Comparison of ENCODE assay signal across 27 cellular contexts in the genomic region with DNA sequence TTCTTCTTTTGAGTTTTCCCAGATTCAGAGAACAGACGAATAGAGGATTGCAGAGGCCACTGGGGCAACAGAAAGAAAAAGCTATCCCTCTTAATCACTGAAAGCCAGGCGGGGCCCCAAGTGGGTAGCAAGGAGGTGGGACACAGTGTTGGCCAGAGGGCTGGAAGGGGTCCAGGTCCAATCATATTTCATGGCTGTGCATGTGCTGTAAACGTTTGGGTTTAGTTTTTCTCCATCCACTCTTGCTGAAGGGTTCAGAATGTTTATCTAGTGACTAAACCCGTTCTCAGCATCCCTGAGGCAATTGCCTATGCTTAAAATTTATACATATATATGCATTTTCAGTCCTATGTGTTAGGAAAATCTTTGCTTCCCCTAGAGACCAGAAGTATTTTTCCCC.
DNase-seq lines count a peak whose midpoint lies in the region; ATAC-seq, FAIRE-seq and TF ChIP-seq lines count a peak whose summit lies in the region.
"Had no signal": no experiment of that assay in that cellular context is flagged by ENCODE, and none has a peak within 500 bp of the region (broad histone marks: within the 10 kb centered on the region; RNA-seq: fewer than 3 reads in every experiment).

No MANE protein-coding gene starts in this region.

- no peaks in the 10 kb centered on the region for H4K20me1 ChIP-seq in hepatocyte (ENCODE audit: insufficient read depth, poor library complexity, severe bottlenecking)
- H4K20me1 ChIP-seq: BLaER1 had no signal

- H3K36me3 ChIP-seq in bronchial epithelial cell (ENCODE audit: control insufficient read depth, insufficient read depth, low read length) (no peaks in the 10 kb centered on the region), hepatocyte (replicated peaks; ENCODE audit: insufficient read depth, low read depth) (no peaks in the 10 kb centered on the region)
- H3K36me3 ChIP-seq: BLaER1, ovary, Peyer's patch, thoracic aorta had no signal

- H3K9me3 ChIP-seq in hepatocyte (ENCODE audit: low read depth) = no peaks in the 10 kb centered on the region
- H3K9me3 ChIP-seq: BLaER1, Caco-2, ovary, Peyer's patch, thoracic aorta had no signal

- H3K4me3 ChIP-seq in bronchial epithelial cell (ENCODE audit: low read depth, low read length) (no peak overlapping the region), hepatocyte (no peak overlapping the region)
- H3K4me3 ChIP-seq: BLaER1, ovary, Peyer's patch, thoracic aorta had no signal

- DNase-seq in ELR (ENCODE audit: low read depth) = peak; percentile 28
- peak; percentile 6 for DNase-seq in NCI-H226
- DNase-seq in bronchial epithelial cell (ENCODE audit: low read depth) = peak; percentile 69
- peak; percentile 19 for DNase-seq in hepatocyte (ENCODE audit: low spot score)
- DNase-seq in ecto neural progenitor cell (ENCODE audit: low spot score) = no peak
- DNase-seq in activated gamma-delta T cell treated with Interleukin-2 at 50 U/mL for 16 hours = no peak
- DNase-seq: activated CD4-positive, alpha-beta T cell treated with anti-CD3 and anti-CD28 coated beads for 48 hours; activated naive CD4-positive, alpha-beta T cell treated with Interleukin-2 at 50 U/mL for 16 hours; activated T-cell treated with anti-CD3 and anti-CD28 coated beads, Interleukin-2, amount 50 U/mL, for 24 hours; Caco-2; islet precursor cell; Karpas-422; natural killer cell; NCI-H1048; NCI-H1694 treated with DMSO at 0.1 percent for 48 hours; NCI-H2171 treated with DMSO at 0.1 percent for 48 hours; NCI-H524 treated with DMSO at 0.1 percent for 48 hours; ovary; Peyer's patch; stimulated activated CD4-positive, alpha-beta T cell treated with anti-CD3 and anti-CD28 coated beads, Interleukin-4, amount 100 ng/mL, for 24 hours; stimulated activated naive B cell treated with anti-CD40 and anti-IgM and Interleukin-4, amounts not matched to agents 10 μg/mL and 1 μg/mL and 100 μg/mL, for 72 hours had no signal

- H3K27me3 ChIP-seq in bronchial epithelial cell (ENCODE audit: control insufficient read depth, insufficient read depth, low read length) (no peaks in the 10 kb centered on the region), hepatocyte (no peaks in the 10 kb centered on the region)
- H3K27me3 ChIP-seq: BLaER1, ovary, Peyer's patch had no signal

- ATAC-seq in GM21390 (IDR thresholded peaks at IDR 0.05; ENCODE audit: unreplicated experiment) (no peak), HG03342 (IDR thresholded peaks at IDR 0.05; ENCODE audit: unreplicated experiment) (no peak)
- ATAC-seq: natural killer cell; stimulated activated naive B cell treated with anti-CD40 and anti-IgM and Interleukin-4, amounts not matched to agents 10 μg/mL and 1 μg/mL and 100 μg/mL, for 72 hours had no signal

- H3K27ac ChIP-seq in hepatocyte = no peak overlapping the region
- H3K27ac ChIP-seq: BLaER1, epithelial cell of prostate, ovary, Peyer's patch, thoracic aorta, VCaP had no signal

- TF ChIP-seq CTCF in bronchial epithelial cell (IDR thresholded peaks at IDR 0.05; ENCODE audit: insufficient read depth, low read length, severe bottlenecking) (no peak), hepatocyte (IDR thresholded peaks at IDR 0.05; ENCODE audit: poor library complexity) (no peak)

- H3K9me2 ChIP-seq in hepatocyte (replicated peaks; ENCODE audit: insufficient read depth) = no peaks in the 10 kb centered on the region

- no peaks in the 10 kb centered on the region for H3K79me2 ChIP-seq in hepatocyte

- FAIRE-seq in bronchial epithelial cell (lab: Jason Lieb, UNC) = no peak

- H2AFZ ChIP-seq in hepatocyte = no peak overlapping the region

- 54% methylated on average over 4 of the region's 4 CpGs for WGBS in hepatocyte (ENCODE audit: low lambda C conversion rate, missing lambda C conversion rate)

- H3K4me1 ChIP-seq in hepatocyte (ENCODE audit: insufficient read depth) = no peaks in the 10 kb centered on the region
- H3K4me1 ChIP-seq: BLaER1, Caco-2, Peyer's patch had no signal

- H3K4me2 ChIP-seq in hepatocyte = no peak overlapping the region
- H3K4me2 ChIP-seq: BLaER1 had no signal

Comparison
In these comparisons a context has a peak if more than half of its experiments do, and no peak if none do; other contexts are left out.
1. DNase-seq: peak in ELR (single experiment), NCI-H226 (single experiment), bronchial epithelial cell (single experiment) and hepatocyte (single experiment); none in ecto neural progenitor cell (single experiment) and activated gamma-delta T cell treated with Interleukin-2 at 50 U/mL for 16 hours (single experiment).